In the genomic region with DNA sequence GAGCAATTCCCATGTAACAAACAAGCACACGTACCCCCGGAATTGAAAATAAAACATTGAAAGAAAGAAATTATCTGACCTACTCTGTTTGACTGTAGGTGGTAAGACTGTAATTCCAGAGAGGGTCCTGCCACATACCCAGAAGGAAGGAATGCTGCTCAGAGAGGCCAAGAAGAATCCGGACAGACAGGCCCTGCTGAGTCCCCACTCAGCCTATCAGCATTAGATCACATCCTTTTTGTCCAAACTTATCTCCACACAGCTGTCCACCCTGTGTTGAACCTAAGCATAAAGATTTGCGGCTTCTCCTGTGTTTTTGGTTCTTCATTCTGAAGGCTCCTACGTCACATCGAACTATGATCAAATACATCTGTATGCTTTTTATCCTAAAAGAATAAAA, we compare ENCODE assay signal across 10 cellular contexts.
"Had no signal": no experiment of that assay in that cellular context is flagged by ENCODE, and none has a peak within 500 bp of the region (broad histone marks: within the 10 kb centered on the region; RNA-seq: fewer than 3 reads in every experiment).

No MANE protein-coding gene starts in this region.

- H3K27ac Mint-ChIP-seq: GM23338, H9, HFFc6 had no signal

- DNase-seq: GM23248, GOT3, H7, H9, HCEC 1CT, HFFc6 had no signal

- H3K27ac ChIP-seq: GM23248 had no signal

- H3K9me3 Mint-ChIP-seq: GM23338 had no signal

- H3K4me3 Mint-ChIP-seq: GM23338, H9, HFFc6 had no signal

- H3K9ac ChIP-seq: GM23248 had no signal

- H3K4me3 ChIP-seq: GM23248, GM23338, HAP-1 had no signal

- H3K4me2 ChIP-seq: GM23338 had no signal

- H3K36me3 ChIP-seq: HAP-1 had no signal

- H3K4me1 Mint-ChIP-seq: GM23338 had no signal

- FAIRE-seq: H1, H54 had no signal

- H3K4me1 ChIP-seq: HAP-1 had no signal

- H3K9me3 ChIP-seq: HAP-1 had no signal

- H2AFZ ChIP-seq: GM23248, GM23338 had no signal
